14 cellular contexts compared by ENCODE assay signal in genomic region chr4:6395466-6396228, GRCh38.
"Had no signal": no experiment of that assay in that cellular context is flagged by ENCODE, and none has a peak within 500 bp of the region (broad histone marks: within the 10 kb centered on the region; RNA-seq: fewer than 3 reads in every experiment).

No MANE protein-coding gene starts in this region.

- H3K36me3 ChIP-seq: heart left ventricle, lower lobe of right lung, pancreas, sigmoid colon, WERI-Rb-1 had no signal

- H3K9me3 ChIP-seq: heart left ventricle, lower lobe of right lung, pancreas, sigmoid colon had no signal

- DNase-seq: activated CD4-positive, alpha-beta T cell treated with anti-CD3 and anti-CD28 coated beads, Interleukin-2, amount 50 U/mL, for 48 hours; activated naive CD4-positive, alpha-beta T cell treated with anti-CD3 and anti-CD28 coated beads for 36 hours; activated naive CD8-positive, alpha-beta T cell treated with anti-CD3 and anti-CD28 coated beads, Interleukin-2, amount 50 U/mL, for 24 hours; dermis blood vessel endothelial cell; immature natural killer cell; lower lobe of right lung; naive thymus-derived CD4-positive, alpha-beta T cell; sigmoid colon; stimulated activated CD4-positive, alpha-beta T cell treated with anti-CD3 and anti-CD28 coated beads, Interleukin-12 subunit alpha, Interleukin-12 subunit beta, amount 100 ng/mL, for 4 hours; stimulated activated CD4-positive, alpha-beta T cell treated with anti-CD3 and anti-CD28 coated beads, Interleukin-2, amount 100 ng/mL, for 24 hours; WERI-Rb-1 had no signal

- H3K4me3 ChIP-seq: heart left ventricle, lower lobe of right lung, pancreas, sigmoid colon had no signal

- H3K4me1 ChIP-seq: lower lobe of right lung, pancreas, sigmoid colon had no signal

- ATAC-seq: activated naive CD8-positive, alpha-beta T cell treated with anti-CD3 and anti-CD28 coated beads, Interleukin-2, amount 50 U/mL, for 24 hours; heart left ventricle; lower lobe of right lung; naive thymus-derived CD4-positive, alpha-beta T cell; pancreas had no signal

- H3K27ac ChIP-seq: epithelial cell of prostate, heart left ventricle, lower lobe of right lung, pancreas, sigmoid colon, WERI-Rb-1 had no signal

- H3K27me3 ChIP-seq: pancreas had no signal
